Comparison of ENCODE assay signal across 1 cellular context in genomic region chr6:33203443-33204164, GRCh38.
TF ChIP-seq lines count a peak whose summit lies in the region.

No MANE protein-coding gene starts in this region.

TF ChIP-seq in GM23338, 12 proteins besides CTCF, POLR2A, EP300 and RAD21 (continued from another document):
- TF ChIP-seq, protein P1, sequence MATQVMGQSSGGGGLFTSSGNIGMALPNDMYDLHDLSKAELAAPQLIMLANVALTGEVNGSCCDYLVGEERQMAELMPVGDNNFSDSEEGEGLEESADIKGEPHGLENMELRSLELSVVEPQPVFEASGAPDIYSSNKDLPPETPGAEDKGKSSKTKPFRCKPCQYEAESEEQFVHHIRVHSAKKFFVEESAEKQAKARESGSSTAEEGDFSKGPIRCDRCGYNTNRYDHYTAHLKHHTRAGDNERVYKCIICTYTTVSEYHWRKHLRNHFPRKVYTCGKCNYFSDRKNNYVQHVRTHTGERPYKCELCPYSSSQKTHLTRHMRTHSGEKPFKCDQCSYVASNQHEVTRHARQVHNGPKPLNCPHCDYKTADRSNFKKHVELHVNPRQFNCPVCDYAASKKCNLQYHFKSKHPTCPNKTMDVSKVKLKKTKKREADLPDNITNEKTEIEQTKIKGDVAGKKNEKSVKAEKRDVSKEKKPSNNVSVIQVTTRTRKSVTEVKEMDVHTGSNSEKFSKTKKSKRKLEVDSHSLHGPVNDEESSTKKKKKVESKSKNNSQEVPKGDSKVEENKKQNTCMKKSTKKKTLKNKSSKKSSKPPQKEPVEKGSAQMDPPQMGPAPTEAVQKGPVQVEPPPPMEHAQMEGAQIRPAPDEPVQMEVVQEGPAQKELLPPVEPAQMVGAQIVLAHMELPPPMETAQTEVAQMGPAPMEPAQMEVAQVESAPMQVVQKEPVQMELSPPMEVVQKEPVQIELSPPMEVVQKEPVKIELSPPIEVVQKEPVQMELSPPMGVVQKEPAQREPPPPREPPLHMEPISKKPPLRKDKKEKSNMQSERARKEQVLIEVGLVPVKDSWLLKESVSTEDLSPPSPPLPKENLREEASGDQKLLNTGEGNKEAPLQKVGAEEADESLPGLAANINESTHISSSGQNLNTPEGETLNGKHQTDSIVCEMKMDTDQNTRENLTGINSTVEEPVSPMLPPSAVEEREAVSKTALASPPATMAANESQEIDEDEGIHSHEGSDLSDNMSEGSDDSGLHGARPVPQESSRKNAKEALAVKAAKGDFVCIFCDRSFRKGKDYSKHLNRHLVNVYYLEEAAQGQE (IDR thresholded peaks at IDR 0.05; ENCODE audit: unreplicated experiment): no peak
- TF ChIP-seq CREB1 (CRISPR knock-in tag; IDR thresholded peaks at IDR 0.05; ENCODE audit: low read depth): no peak
- TF ChIP-seq ZNF114 (CRISPR knock-in tag; IDR thresholded peaks at IDR 0.05): no peak
- TF ChIP-seq ZNF462 (CRISPR knock-in tag; IDR thresholded peaks at IDR 0.05): no peak
